ENCODE assay signal across 8 cellular contexts in genomic region chr3:129248286-129248979, GRCh38. TPM values are rescaled to one million over a fixed set of nuclear protein-coding genes. Genes with fewer than 3 reads are reported as not detected.
DNase-seq lines count a peak whose midpoint lies in the region; ATAC-seq and TF ChIP-seq lines count a peak whose summit lies in the region.

No MANE protein-coding gene starts in this region.

- in situ Hi-C loops in GM13977 (cut with MboI; ENCODE audit: low pct_unique_long_range_greater_than_20kb, low sequenced_read_pairs, unreplicated experiment): loop anchor here (10.0 kb wide), 1 partner anchor 194 kb away; no protein-coding TSS in a partner anchor

- peak overlapping the region; percentile 99 for H2AFZ ChIP-seq in hepatocyte
- H2AFZ ChIP-seq in smooth muscle cell (ENCODE audit: low read depth): peak overlapping the region; percentile 31

- CTCF ChIA-PET in HEK293 (lab: Yijun Ruan, JAX): interaction anchor here (0.6 to 4.1 kb wide), 4 partner anchors 10 to 640 kb away, joined by 3 to 37 read pairs (median 3); no protein-coding TSS in a partner anchor

- H3K27ac ChIP-seq in HEK293 (ENCODE audit: extremely low read depth, low read depth, low read length) (no peak overlapping the region), hepatocyte (peak overlapping the region; percentile 95), smooth muscle cell (ENCODE audit: low read depth) (no peak overlapping the region)

- H3K9me3 ChIP-seq in HEK293 (ENCODE audit: control insufficient read depth, insufficient read depth, low read depth, low read length) (no peaks in the 10 kb centered on the region), hepatocyte (ENCODE audit: low read depth) (no peaks in the 10 kb centered on the region), smooth muscle cell (replicated peaks; ENCODE audit: low read depth) (no peaks in the 10 kb centered on the region)

- H3K4me2 ChIP-seq in hepatocyte: peak overlapping the region; percentile 98
- H3K4me2 ChIP-seq in smooth muscle cell: peak overlapping the region; percentile 99

- peaks cover 11% of the 10 kb centered on the region for H4K20me1 ChIP-seq in hepatocyte (ENCODE audit: insufficient read depth, poor library complexity, severe bottlenecking)
- H4K20me1 ChIP-seq in smooth muscle cell (ENCODE audit: low read depth): peaks cover 28% of the 10 kb centered on the region

- TF ChIP-seq CTCF in HEK293 (tag by site-specific recombination; IDR thresholded peaks at IDR 0.05) (no peak), hepatocyte (IDR thresholded peaks at IDR 0.05; ENCODE audit: poor library complexity) (no peak), smooth muscle cell (IDR thresholded peaks at IDR 0.05; ENCODE audit: borderline replicate concordance, insufficient read depth, poor library complexity, severe bottlenecking) (no peak), GM13977 (IDR thresholded peaks at IDR 0.05; ENCODE audit: extremely low read depth, insufficient read depth, missing control alignments) (no peak)

- H3K27me3 ChIP-seq in hepatocyte (no peaks in the 10 kb centered on the region), smooth muscle cell (ENCODE audit: low read depth) (no peaks in the 10 kb centered on the region)

- H3K79me2 ChIP-seq in hepatocyte: peaks cover 53% of the 10 kb centered on the region
- peaks cover 49% of the 10 kb centered on the region for H3K79me2 ChIP-seq in smooth muscle cell (ENCODE audit: low read depth)

- peak overlapping the region; percentile 95 for H3K4me3 ChIP-seq in HEK293 (ENCODE audit: low read depth, low read length)
- peak overlapping the region; percentile 92 for H3K4me3 ChIP-seq in hepatocyte
- H3K4me3 ChIP-seq in smooth muscle cell: peak overlapping the region; percentile 89

- peak overlapping the region; percentile 100 for H3K9ac ChIP-seq in smooth muscle cell (ENCODE audit: low read depth)

- H3K4me1 ChIP-seq in HEK293 (ENCODE audit: control insufficient read depth, insufficient read depth, low read length): no peaks in the 10 kb centered on the region
- H3K4me1 ChIP-seq in hepatocyte (ENCODE audit: insufficient read depth): no peaks in the 10 kb centered on the region
- H3K4me1 ChIP-seq in smooth muscle cell (ENCODE audit: low read depth): peaks cover 12% of the 10 kb centered on the region

- peak; percentile 14 to 19 for DNase-seq in activated CD4-positive, alpha-beta T cell treated with anti-CD3 and anti-CD28 coated beads, Interleukin-2, amount 50 U/mL, for 48 hours
- DNase-seq in hepatocyte (ENCODE audit: low spot score) (no peak), smooth muscle cell (lab: John Stamatoyannopoulos, UW; ENCODE audit: unreplicated experiment) (no peak), GM13977 (ENCODE audit: low spot score) (no peak), KG1 (lab: John Stamatoyannopoulos, UW) (no peak)

- H3F3A ChIP-seq in smooth muscle cell (ENCODE audit: low read depth): peaks cover 3% of the 10 kb centered on the region

- H3K9me2 ChIP-seq in hepatocyte (replicated peaks; ENCODE audit: insufficient read depth): no peaks in the 10 kb centered on the region

- H3K36me3 ChIP-seq in HEK293 (ENCODE audit: control insufficient read depth in 2 of 2, insufficient read depth in 1 of 2, low read length in 2 of 2) (peaks cover 0 to 21% of the 10 kb centered on the region in 2 experiments), hepatocyte (replicated peaks; ENCODE audit: insufficient read depth, low read depth) (no peaks in the 10 kb centered on the region), smooth muscle cell (ENCODE audit: low read depth) (no peaks in the 10 kb centered on the region)

- ATAC-seq in GM18909 (IDR thresholded peaks at IDR 0.05; ENCODE audit: poor library complexity, unreplicated experiment): no peak
- ATAC-seq in HG03097 (IDR thresholded peaks at IDR 0.05; ENCODE audit: low FRiP score, unreplicated experiment): no peak

- POLR2A ChIA-PET in HEK293 (lab: Yijun Ruan, JAX): interaction anchor here (1.3 kb wide), 1 partner anchor 277 kb away, joined by 3 read pairs; no protein-coding TSS in a partner anchor

- 75% methylated on average over 21 of the region's 21 CpGs for WGBS in hepatocyte (ENCODE audit: low lambda C conversion rate, missing lambda C conversion rate)
- 72% methylated on average over 21 of the region's 21 CpGs for WGBS in smooth muscle cell (ENCODE audit: low lambda C conversion rate)

TF ChIP-seq in HEK293, 187 proteins besides CTCF, POLR2A, EP300 and RAD21:
- TF ChIP-seq ZFHX2 (tag by site-specific recombination; conservative IDR thresholded peaks at IDR 0.05) (0 out of 2 replicates have a peak, but pooled peaks have one; percentile 6), ZNF416 (tag by site-specific recombination; IDR thresholded peaks at IDR 0.05) (no peak), ZNF664 (tag by site-specific recombination; IDR thresholded peaks at IDR 0.05) (peak; percentile 89), ZEB2 (tag by site-specific recombination; IDR thresholded peaks at IDR 0.05) (no peak), ZNF2 (tag by site-specific recombination; IDR thresholded peaks at IDR 0.05) (no peak), OVOL3 (tag by site-specific recombination; IDR thresholded peaks at IDR 0.05) (no peak), KLF9 (tag by site-specific recombination; IDR thresholded peaks at IDR 0.05; ENCODE audit: low read depth) (no peak), ZBTB44 (tag by site-specific recombination; IDR thresholded peaks at IDR 0.05) (no peak), ZNF121 (tag by site-specific recombination; IDR thresholded peaks at IDR 0.05) (no peak), ZNF239 (tag by site-specific recombination; IDR thresholded peaks at IDR 0.05) (no peak), WT1 (tag by site-specific recombination; IDR thresholded peaks at IDR 0.05) (no peak), INSM2 (tag by site-specific recombination; IDR thresholded peaks at IDR 0.05) (no peak), ZSCAN16 (tag by site-specific recombination; IDR thresholded peaks at IDR 0.05) (no peak), ZNF223 (tag by site-specific recombination; IDR thresholded peaks at IDR 0.05) (no peak)

RNA-seq across cellular contexts. Expression of gene COPG1, which starts 1.0 kb away (rescaled TPM):
- total RNA-seq in hepatocyte (167 and 169 TPM in 2 replicates), smooth muscle cell (177 and 210 TPM in 2 replicates)
- polyA plus RNA-seq in hepatocyte (176 and 185 TPM in 2 replicates), smooth muscle cell (228 and 265 TPM in 2 replicates)

RNA-seq across cellular contexts. Expression of gene HMCES, which starts 30.2 kb away (rescaled TPM):
- total RNA-seq in hepatocyte: 16.8 and 20.1 TPM in 2 replicates
- polyA plus RNA-seq in hepatocyte: 30.0 and 34.3 TPM in 2 replicates
- 9.3 and 15.2 TPM in 2 replicates for total RNA-seq in smooth muscle cell
- 25.0 and 33.8 TPM in 2 replicates for polyA plus RNA-seq in smooth muscle cell

Comparison
In these comparisons a context has a peak if more than half of its experiments do, and no peak if none do; other contexts are left out.
1. DNase-seq: peak in activated CD4-positive, alpha-beta T cell treated with anti-CD3 and anti-CD28 coated beads, Interleukin-2, amount 50 U/mL, for 48 hours (2 of 2); none in hepatocyte (single experiment), smooth muscle cell (single experiment), GM13977 (single experiment) and KG1 (single experiment).
2. Peak in every context shown above with its lines, with median percentiles within 50 percentile points of each other: H3K4me3 ChIP-seq.